Comparison of ENCODE assay signal across 1 cellular context in the genomic region with DNA sequence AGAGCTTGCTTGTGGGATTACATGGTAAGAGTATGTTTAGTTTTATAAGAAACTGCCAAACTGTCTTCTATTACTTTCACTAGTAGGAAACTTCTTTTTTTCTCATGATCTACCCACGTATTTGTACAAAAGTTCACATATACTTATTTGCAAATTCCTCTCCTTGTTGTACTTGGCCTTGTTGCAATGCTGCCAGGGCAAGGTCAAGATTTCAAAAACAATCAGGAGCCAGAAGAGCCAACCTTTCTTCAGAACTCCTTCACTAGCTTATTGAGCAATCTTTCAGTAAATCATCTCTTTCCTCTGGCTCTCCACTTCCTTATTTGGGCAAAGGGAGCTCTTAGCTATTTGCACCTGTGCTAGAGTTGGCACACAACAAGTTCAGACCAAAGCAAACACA.
TF ChIP-seq lines count a peak whose summit lies in the region.

No MANE protein-coding gene starts in this region.

TF ChIP-seq in A549, 52 proteins besides CTCF, POLR2A, EP300 and RAD21 (continued from another document):
- TF ChIP-seq, protein P1, sequence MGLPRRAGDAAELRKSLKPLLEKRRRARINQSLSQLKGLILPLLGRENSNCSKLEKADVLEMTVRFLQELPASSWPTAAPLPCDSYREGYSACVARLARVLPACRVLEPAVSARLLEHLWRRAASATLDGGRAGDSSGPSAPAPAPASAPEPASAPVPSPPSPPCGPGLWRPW (IDR thresholded peaks at IDR 0.05), result no peak
- no peak for TF ChIP-seq HMGXB4 (CRISPR knock-in tag; IDR thresholded peaks at IDR 0.05; ENCODE audit: borderline replicate concordance)
- TF ChIP-seq RARB (CRISPR knock-in tag; IDR thresholded peaks at IDR 0.05), result no peak
